1 cellular context compared by ENCODE assay signal in the genomic region with DNA sequence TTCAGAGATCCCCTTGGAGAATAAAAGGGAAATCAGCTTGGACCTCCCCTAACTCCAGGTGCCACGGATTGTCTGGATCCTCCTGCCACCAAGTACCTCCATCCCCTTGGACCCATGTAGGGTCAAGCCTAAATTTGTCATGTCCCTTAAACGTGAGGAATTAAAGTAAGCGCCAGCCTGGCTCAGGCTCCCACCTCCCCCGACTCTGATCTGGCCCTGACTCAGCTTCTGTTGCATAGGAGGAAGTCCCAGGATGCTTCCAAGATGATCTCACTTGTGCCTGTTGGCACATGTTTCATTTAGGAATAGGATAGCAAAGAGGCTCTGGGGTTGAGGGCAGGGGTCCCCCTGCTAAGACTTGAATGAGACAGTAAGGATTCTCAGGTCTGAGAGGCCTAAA.
A peak's percentile ranks its signal among the peaks of the same experiment; 100 is the strongest.
TF ChIP-seq lines count a peak whose summit lies in the region.

No MANE protein-coding gene starts in this region.

TF ChIP-seq in SK-N-SH, 30 proteins besides CTCF, POLR2A, EP300 and RAD21 (continued from another document):
- TF ChIP-seq, protein P1, sequence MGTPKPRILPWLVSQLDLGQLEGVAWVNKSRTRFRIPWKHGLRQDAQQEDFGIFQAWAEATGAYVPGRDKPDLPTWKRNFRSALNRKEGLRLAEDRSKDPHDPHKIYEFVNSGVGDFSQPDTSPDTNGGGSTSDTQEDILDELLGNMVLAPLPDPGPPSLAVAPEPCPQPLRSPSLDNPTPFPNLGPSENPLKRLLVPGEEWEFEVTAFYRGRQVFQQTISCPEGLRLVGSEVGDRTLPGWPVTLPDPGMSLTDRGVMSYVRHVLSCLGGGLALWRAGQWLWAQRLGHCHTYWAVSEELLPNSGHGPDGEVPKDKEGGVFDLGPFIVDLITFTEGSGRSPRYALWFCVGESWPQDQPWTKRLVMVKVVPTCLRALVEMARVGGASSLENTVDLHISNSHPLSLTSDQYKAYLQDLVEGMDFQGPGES (IDR thresholded peaks at IDR 0.05; ENCODE audit: low read depth, low read length), result no peak
- no peak for TF ChIP-seq FOXM1 (IDR thresholded peaks at IDR 0.05; ENCODE audit: low read depth)
- TF ChIP-seq NFIC (IDR thresholded peaks at IDR 0.05; ENCODE audit: borderline replicate concordance), result peak; percentile 90
- TF ChIP-seq, protein P2, sequence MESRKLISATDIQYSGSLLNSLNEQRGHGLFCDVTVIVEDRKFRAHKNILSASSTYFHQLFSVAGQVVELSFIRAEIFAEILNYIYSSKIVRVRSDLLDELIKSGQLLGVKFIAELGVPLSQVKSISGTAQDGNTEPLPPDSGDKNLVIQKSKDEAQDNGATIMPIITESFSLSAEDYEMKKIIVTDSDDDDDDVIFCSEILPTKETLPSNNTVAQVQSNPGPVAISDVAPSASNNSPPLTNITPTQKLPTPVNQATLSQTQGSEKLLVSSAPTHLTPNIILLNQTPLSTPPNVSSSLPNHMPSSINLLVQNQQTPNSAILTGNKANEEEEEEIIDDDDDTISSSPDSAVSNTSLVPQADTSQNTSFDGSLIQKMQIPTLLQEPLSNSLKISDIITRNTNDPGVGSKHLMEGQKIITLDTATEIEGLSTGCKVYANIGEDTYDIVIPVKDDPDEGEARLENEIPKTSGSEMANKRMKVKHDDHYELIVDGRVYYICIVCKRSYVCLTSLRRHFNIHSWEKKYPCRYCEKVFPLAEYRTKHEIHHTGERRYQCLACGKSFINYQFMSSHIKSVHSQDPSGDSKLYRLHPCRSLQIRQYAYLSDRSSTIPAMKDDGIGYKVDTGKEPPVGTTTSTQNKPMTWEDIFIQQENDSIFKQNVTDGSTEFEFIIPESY (IDR thresholded peaks at IDR 0.05; ENCODE audit: borderline replicate concordance, low read depth), result no peak
- TF ChIP-seq RFX5 (IDR thresholded peaks at IDR 0.05; ENCODE audit: low read length), result no peak
- TF ChIP-seq TCF12 (IDR thresholded peaks at IDR 0.05), result peak; percentile 77
- TF ChIP-seq SIN3A (IDR thresholded peaks at IDR 0.05; ENCODE audit: borderline replicate concordance, low read depth, low read length), result no peak
- no peak for TF ChIP-seq CHD2 (IDR thresholded peaks at IDR 0.05; ENCODE audit: low read length, partially characterized antibody)
- TF ChIP-seq POLR2AphosphoS5 (IDR thresholded peaks at IDR 0.05; ENCODE audit: low read depth, low read length), result no peak
- peak; percentile 84 for TF ChIP-seq FOSL2 (IDR thresholded peaks at IDR 0.05; ENCODE audit: borderline replicate concordance, low read depth)
- TF ChIP-seq, protein P3, sequence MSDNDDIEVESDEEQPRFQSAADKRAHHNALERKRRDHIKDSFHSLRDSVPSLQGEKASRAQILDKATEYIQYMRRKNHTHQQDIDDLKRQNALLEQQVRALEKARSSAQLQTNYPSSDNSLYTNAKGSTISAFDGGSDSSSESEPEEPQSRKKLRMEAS (IDR thresholded peaks at IDR 0.05; ENCODE audit: low read depth), result peak; percentile 75; the same call in 1 of the 2 replicates
- TF ChIP-seq JUND (IDR thresholded peaks at IDR 0.05), result peak; percentile 79
- TF ChIP-seq ELF1 (IDR thresholded peaks at IDR 0.05), result no peak
- TF ChIP-seq GATA2 (CRISPR knock-in tag; IDR thresholded peaks at IDR 0.05), result no peak
- no peak for TF ChIP-seq RCOR1 (IDR thresholded peaks at IDR 0.05; ENCODE audit: low read length)
- no peak for TF ChIP-seq NRF1 (IDR thresholded peaks at IDR 0.05; ENCODE audit: low read depth, low read length)
- TF ChIP-seq, protein P4, sequence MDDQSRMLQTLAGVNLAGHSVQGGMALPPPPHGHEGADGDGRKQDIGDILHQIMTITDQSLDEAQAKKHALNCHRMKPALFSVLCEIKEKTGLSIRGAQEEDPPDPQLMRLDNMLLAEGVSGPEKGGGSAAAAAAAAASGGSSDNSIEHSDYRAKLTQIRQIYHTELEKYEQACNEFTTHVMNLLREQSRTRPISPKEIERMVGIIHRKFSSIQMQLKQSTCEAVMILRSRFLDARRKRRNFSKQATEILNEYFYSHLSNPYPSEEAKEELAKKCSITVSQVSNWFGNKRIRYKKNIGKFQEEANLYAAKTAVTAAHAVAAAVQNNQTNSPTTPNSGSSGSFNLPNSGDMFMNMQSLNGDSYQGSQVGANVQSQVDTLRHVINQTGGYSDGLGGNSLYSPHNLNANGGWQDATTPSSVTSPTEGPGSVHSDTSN (IDR thresholded peaks at IDR 0.05), result peak; percentile 45
- peak; percentile 15; the same call in 1 of the 2 replicates for TF ChIP-seq RXRA (IDR thresholded peaks at IDR 0.05; ENCODE audit: borderline replicate concordance, low read depth)
- TF ChIP-seq SMC3 (IDR thresholded peaks at IDR 0.05; ENCODE audit: low read depth, low read length), result no peak; the same call in 1 of the 2 replicates
- TF ChIP-seq GABPA (IDR thresholded peaks at IDR 0.05; ENCODE audit: low read depth), result no peak
- no peak for TF ChIP-seq FOXJ3 (CRISPR knock-in tag; IDR thresholded peaks at IDR 0.05)
